Comparison of ENCODE assay signal across 30 cellular contexts in the genomic region with DNA sequence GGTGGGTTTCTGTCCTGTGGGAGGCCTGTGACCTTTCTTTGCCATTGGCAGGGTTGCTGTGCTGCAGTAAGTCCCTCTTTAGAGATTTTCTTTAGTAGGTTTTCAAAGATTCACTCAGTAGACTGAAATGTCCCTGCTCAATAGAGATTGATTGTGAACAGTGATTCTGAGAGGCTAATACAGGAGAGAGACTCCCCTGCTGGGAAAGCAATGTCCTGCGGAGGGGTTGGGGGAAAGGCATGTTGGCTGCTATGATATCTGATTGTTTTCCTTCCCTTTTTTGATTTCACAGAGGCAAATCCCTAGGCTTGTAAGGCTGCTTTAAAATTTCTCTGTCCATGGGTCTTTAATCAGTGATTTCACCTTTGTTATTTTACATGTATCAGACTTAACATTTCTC.
"Had no signal": no experiment of that assay in that cellular context is flagged by ENCODE, and none has a peak within 500 bp of the region (broad histone marks: within the 10 kb centered on the region; RNA-seq: fewer than 3 reads in every experiment).

No MANE protein-coding gene starts in this region.

- H3K9me3 ChIP-seq: esophagus squamous epithelium, heart right ventricle, ovary, right lobe of liver, thyroid gland, upper lobe of left lung had no signal

- H3K27me3 ChIP-seq: esophagus squamous epithelium, heart right ventricle, ovary, right lobe of liver, thyroid gland, upper lobe of left lung had no signal

- H3K36me3 Mint-ChIP-seq: activated CD4-positive, alpha-beta memory T cell treated with anti-CD3 and anti-CD28 coated beads for 36 hours; activated naive CD8-positive, alpha-beta T cell treated with anti-CD3 and anti-CD28 coated beads for 36 hours; stimulated activated effector memory CD8-positive, alpha-beta T cell treated with anti-CD3 and anti-CD28 coated beads, Interleukin-12 subunit alpha, Interleukin-12 subunit beta, amount 100 ng/mL, for 72 hours had no signal

- H3K4me1 ChIP-seq: esophagus squamous epithelium, heart right ventricle, right lobe of liver, thyroid gland, upper lobe of left lung had no signal

- H3K9me3 Mint-ChIP-seq: activated CD4-positive, alpha-beta T cell treated with anti-CD3 and anti-CD28 coated beads, Interleukin-2, amount 10 ng/mL, durations not matched to agents 24 days and 14 days; activated T-helper 1 cell treated with anti-CD3 and anti-CD28 coated beads, Interleukin-12 subunit alpha, Interleukin-12 subunit beta, Interleukin-2, Interleukin-4 antibody, amounts not matched to agents 30 ng/mL and 10 ng/mL and 1 ng/mL, durations not matched to agents 14 hours and 24 hours and 36 hours; dendritic cell treated with granulocyte-macrophage colony-stimulating factor and Interleukin-4, amounts not matched to agents 40 ng/mL and 50 ng/mL, for 4 days; nephron had no signal

- H3K4me3 ChIP-seq: esophagus squamous epithelium, heart right ventricle, ovary, right lobe of liver, thyroid gland, upper lobe of left lung had no signal

- H3K4me1 Mint-ChIP-seq: activated CD4-positive, alpha-beta T cell treated with anti-CD3 and anti-CD28 coated beads, Interleukin-2, amount 10 ng/mL, durations not matched to agents 24 days and 14 days; activated naive CD8-positive, alpha-beta T cell treated with anti-CD3 and anti-CD28 coated beads for 36 hours; stimulated activated effector memory CD8-positive, alpha-beta T cell treated with anti-CD3 and anti-CD28 coated beads, Interleukin-12 subunit alpha, Interleukin-12 subunit beta, amount 100 ng/mL, for 72 hours had no signal

- H3K27ac Mint-ChIP-seq: activated CD4-positive, alpha-beta memory T cell treated with anti-CD3 and anti-CD28 coated beads for 36 hours; activated CD4-positive, alpha-beta T cell treated with anti-CD3 and anti-CD28 coated beads, Interleukin-2, amount 10 ng/mL, durations not matched to agents 24 days and 14 days; activated naive CD4-positive, alpha-beta T cell treated with anti-CD3 and anti-CD28 coated beads for 36 hours; activated naive CD8-positive, alpha-beta T cell treated with anti-CD3 and anti-CD28 coated beads for 36 hours; activated T-helper 1 cell treated with anti-CD3 and anti-CD28 coated beads, Interleukin-12 subunit alpha, Interleukin-12 subunit beta, Interleukin-2, Interleukin-4 antibody, amounts not matched to agents 30 ng/mL and 10 ng/mL and 1 ng/mL, durations not matched to agents 14 hours and 24 hours and 36 hours; dendritic cell treated with granulocyte-macrophage colony-stimulating factor and Interleukin-4, amounts not matched to agents 40 ng/mL and 50 ng/mL, for 4 days; nephron; progenitor cell of endocrine pancreas; stimulated activated effector memory CD8-positive, alpha-beta T cell treated with anti-CD3 and anti-CD28 coated beads, Interleukin-12 subunit alpha, Interleukin-12 subunit beta, amount 100 ng/mL, for 72 hours; stimulated activated naive CD8-positive, alpha-beta T cell treated with anti-CD3 and anti-CD28 coated beads, Interleukin-15, Interleukin-2, amounts not matched to agents 100 ng/mL and 50 ng/mL, for 24 hours had no signal

- H3K27me3 Mint-ChIP-seq: activated CD4-positive, alpha-beta memory T cell treated with anti-CD3 and anti-CD28 coated beads for 36 hours; activated CD4-positive, alpha-beta T cell treated with anti-CD3 and anti-CD28 coated beads, Interleukin-2, amount 10 ng/mL, durations not matched to agents 24 days and 14 days; activated naive CD8-positive, alpha-beta T cell treated with anti-CD3 and anti-CD28 coated beads for 36 hours; dendritic cell treated with granulocyte-macrophage colony-stimulating factor and Interleukin-4, amounts not matched to agents 40 ng/mL and 50 ng/mL, for 4 days; progenitor cell of endocrine pancreas; stimulated activated naive CD8-positive, alpha-beta T cell treated with anti-CD3 and anti-CD28 coated beads, Interleukin-15, Interleukin-2, amounts not matched to agents 100 ng/mL and 50 ng/mL, for 24 hours had no signal

- H3K36me3 ChIP-seq: esophagus squamous epithelium, heart right ventricle, ovary, right lobe of liver, thyroid gland, upper lobe of left lung, WERI-Rb-1 had no signal

- DNase-seq: activated CD4-positive, alpha-beta memory T cell treated with anti-CD3 and anti-CD28 coated beads for 36 hours; activated CD4-positive, alpha-beta T cell treated with anti-CD3 and anti-CD28 coated beads, Interleukin-2, amount 10 ng/mL, durations not matched to agents 24 days and 14 days; activated CD4-positive, CD25-positive, alpha-beta regulatory T cell treated with anti-CD3 and anti-CD28 coated beads, Interleukin-2, amount 50 U/mL, for 72 hours; activated CD8-positive, alpha-beta memory T cell treated with anti-CD3 and anti-CD28 coated beads, Interleukin-2, amount 50 U/mL, for 4 hours; activated effector memory CD4-positive, alpha-beta T cell treated with anti-CD3 and anti-CD28 coated beads, Interleukin-2, amount 50 U/mL, for 16 hours; activated naive CD4-positive, alpha-beta T cell treated with anti-CD3 and anti-CD28 coated beads for 36 hours; activated naive CD8-positive, alpha-beta T cell treated with anti-CD3 and anti-CD28 coated beads for 36 hours; activated T-cell treated with anti-CD3 and anti-CD28 coated beads, Interleukin-2, amount 50 U/mL, for 1 hour; amniotic stem cell; caudate nucleus; effector CD4-positive, alpha-beta T cell; esophagus squamous epithelium; foreskin melanocyte; heart right ventricle; left cardiac atrium; left ventricle myocardium superior; ovary; right lobe of liver; stimulated activated CD4-positive, alpha-beta T cell treated with anti-CD3 and anti-CD28 coated beads, Interleukin-2, amount 100 ng/mL, for 48 hours; substantia nigra; thyroid gland; upper lobe of left lung; WERI-Rb-1 had no signal

- H3K4me3 Mint-ChIP-seq: activated CD4-positive, alpha-beta memory T cell treated with anti-CD3 and anti-CD28 coated beads for 36 hours; activated CD4-positive, alpha-beta T cell treated with anti-CD3 and anti-CD28 coated beads, Interleukin-2, amount 10 ng/mL, durations not matched to agents 24 days and 14 days; activated naive CD4-positive, alpha-beta T cell treated with anti-CD3 and anti-CD28 coated beads for 36 hours; activated naive CD8-positive, alpha-beta T cell treated with anti-CD3 and anti-CD28 coated beads for 36 hours; activated T-helper 1 cell treated with anti-CD3 and anti-CD28 coated beads, Interleukin-12 subunit alpha, Interleukin-12 subunit beta, Interleukin-2, Interleukin-4 antibody, amounts not matched to agents 30 ng/mL and 10 ng/mL and 1 ng/mL, durations not matched to agents 14 hours and 24 hours and 36 hours; dendritic cell treated with granulocyte-macrophage colony-stimulating factor and Interleukin-4, amounts not matched to agents 40 ng/mL and 50 ng/mL, for 4 days; nephron; stimulated activated effector memory CD8-positive, alpha-beta T cell treated with anti-CD3 and anti-CD28 coated beads, Interleukin-12 subunit alpha, Interleukin-12 subunit beta, amount 100 ng/mL, for 72 hours; stimulated activated naive CD8-positive, alpha-beta T cell treated with anti-CD3 and anti-CD28 coated beads, Interleukin-15, Interleukin-2, amounts not matched to agents 100 ng/mL and 50 ng/mL, for 24 hours had no signal

- H3K27ac ChIP-seq: epithelial cell of prostate, esophagus squamous epithelium, heart right ventricle, ovary, right lobe of liver, thyroid gland, upper lobe of left lung, WERI-Rb-1 had no signal

- ATAC-seq: heart right ventricle; left cardiac atrium; left ventricle myocardium superior; right lobe of liver; stimulated activated effector memory CD8-positive, alpha-beta T cell treated with anti-CD3 and anti-CD28 coated beads, Interleukin-12 subunit alpha, Interleukin-12 subunit beta, amount 100 ng/mL, for 72 hours had no signal
